ENCODE assay signal across 15 cellular contexts in the genomic region with DNA sequence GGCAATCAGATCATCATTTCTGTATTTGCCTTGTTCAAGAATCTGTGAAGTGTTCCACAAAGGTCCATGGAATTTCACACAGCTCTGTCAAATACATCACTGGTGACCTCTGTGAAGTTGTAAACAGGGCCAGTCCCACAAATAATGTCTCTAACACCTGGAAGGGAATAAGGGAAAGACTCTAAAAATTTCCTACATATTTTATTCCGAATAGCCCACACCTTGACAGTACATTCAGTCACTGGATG. TPM values are rescaled to one million over a fixed set of nuclear protein-coding genes. Genes with fewer than 3 reads are reported as not detected.
"Had no signal": no experiment of that assay in that cellular context is flagged by ENCODE, and none has a peak within 500 bp of the region (broad histone marks: within the 10 kb centered on the region; RNA-seq: fewer than 3 reads in every experiment).

TSS of gene C3orf49 (plus strand) at position 149 of the 248 bp plus-strand sequence. CDS start 173 bp downstream, outside the sequence.

- H3K27ac ChIP-seq: adrenal gland, Peyer's patch, SJSA1 had no signal

- H3K9me3 ChIP-seq: adrenal gland, Peyer's patch, SJSA1, SK-N-SH had no signal

- H3K4me2 ChIP-seq: SK-N-SH had no signal

- H3K27me3 ChIP-seq: adrenal gland, Peyer's patch, SJSA1 had no signal

- DNase-seq: NCI-H1436 treated with DMSO at 0.1 percent for 48 hours, NCI-H2029, NCI-H524 treated with DMSO at 0.1 percent for 48 hours, SHP77 treated with DMSO at 0.1 percent for 48 hours had no signal

- H3K36me3 ChIP-seq: adrenal gland, Peyer's patch, SJSA1 had no signal

- H3K9ac ChIP-seq: SK-N-SH had no signal

- H3K4me1 ChIP-seq: adrenal gland, Peyer's patch had no signal

- H3K4me3 ChIP-seq: adrenal gland, Peyer's patch, SJSA1 had no signal

RNA-seq across cellular contexts. Expression of gene C3orf49, which starts in this region (rescaled TPM):
- total RNA-seq: activated CD4-positive, alpha-beta T cell treated with anti-CD3 and anti-CD28 coated beads for 36 hours; activated CD4-positive, alpha-beta T cell treated with anti-CD3 and anti-CD28 coated beads, Interleukin-2, amount 10 ng/mL, durations not matched to agents 7 days and 5 days; activated CD8-positive, alpha-beta T cell treated with anti-CD3 and anti-CD28 coated beads, Interleukin-2, amount 10 ng/mL, durations not matched to agents 7 days and 5 days; activated naive CD4-positive, alpha-beta T cell treated with anti-CD3 and anti-CD28 coated beads for 36 hours; activated naive CD4-positive, alpha-beta T cell treated with anti-CD3 and anti-CD28 coated beads, Interleukin-2, amount 50 U/mL, for 72 hours; activated T-helper 1 cell treated with anti-CD3 and anti-CD28 coated beads, Interleukin-12 subunit alpha, Interleukin-12 subunit beta, Interleukin-2, Interleukin-4 antibody, amounts not matched to agents 30 ng/mL and 10 ng/mL and 1 ng/mL, durations not matched to agents 14 hours and 24 hours and 36 hours; adrenal gland; Peyer's patch; SJSA1; WTC11 had no signal
- polyA plus RNA-seq: adrenal gland, SK-N-SH had no signal
